In the genomic region with DNA sequence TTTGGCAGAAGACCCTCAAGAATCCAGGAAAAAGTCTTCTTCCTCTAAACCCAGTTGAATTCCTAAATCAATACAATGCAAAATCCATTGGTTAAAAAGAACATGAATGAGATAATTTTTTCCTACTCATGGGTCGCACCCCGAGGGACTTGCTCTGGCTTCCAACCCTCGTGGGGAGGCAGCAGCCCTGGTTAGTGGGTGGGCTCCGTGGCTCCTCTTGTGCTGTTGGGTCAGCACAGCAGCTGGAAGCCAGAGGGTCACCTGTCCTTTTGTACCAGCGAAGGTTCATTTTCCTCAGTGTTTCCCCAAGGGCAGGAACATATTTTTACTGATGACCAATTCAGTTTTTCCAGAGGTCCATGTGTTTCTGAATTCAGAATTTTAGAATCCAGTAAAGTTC, we compare ENCODE assay signal across 24 cellular contexts.
DNase-seq lines count a peak whose midpoint lies in the region; ATAC-seq and TF ChIP-seq lines count a peak whose summit lies in the region.
"Had no signal": no experiment of that assay in that cellular context is flagged by ENCODE, and none has a peak within 500 bp of the region (broad histone marks: within the 10 kb centered on the region; RNA-seq: fewer than 3 reads in every experiment).

No MANE protein-coding gene starts in this region.

- no peaks in the 10 kb centered on the region for H3K79me2 ChIP-seq in osteoblast (ENCODE audit: insufficient read depth, low read length)

- H3K27ac ChIP-seq in left ventricle myocardium inferior (replicated peaks) = no peak overlapping the region
- H3K27ac ChIP-seq in osteoblast (ENCODE audit: low read depth, low read length) = no peak overlapping the region
- no peak overlapping the region for H3K27ac ChIP-seq in testis
- H3K27ac ChIP-seq: BLaER1 had no signal

- DNase-seq in left ventricle myocardium superior (peak; percentile 43), left ventricle myocardium inferior (no peak), osteoblast (ENCODE audit: insufficient read length, low spot score, missing footprints) (peak; percentile 10), testis (peak; percentile 48), NCI-H526 (lab: John Stamatoyannopoulos, UW) (no peak), foreskin fibroblast (no peak)
- DNase-seq: 8988T; ACHN; BE2C; C1 segment of cervical spinal cord; CD4-positive, alpha-beta memory T cell; CD4-positive, CD25-positive, alpha-beta regulatory T cell; CD8-positive, alpha-beta memory T cell; COR-L47; DMS 273 treated with DMSO at 0.1 percent for 48 hours; DMS153; DMS53; DMS79; DND-41; EL; GDM1 had no signal

- TF ChIP-seq CTCF in left ventricle myocardium inferior (IDR thresholded peaks at IDR 0.05; ENCODE audit: borderline replicate concordance) = no peak
- TF ChIP-seq CTCF in osteoblast (IDR thresholded peaks at IDR 0.05; ENCODE audit: extremely low read depth, low read depth, low read length) = no peak
- no peak for TF ChIP-seq CTCF in testis (IDR thresholded peaks at IDR 0.05)
- no peak for TF ChIP-seq CTCF in foreskin fibroblast (IDR thresholded peaks at IDR 0.05; ENCODE audit: low read depth, low read length)

- H4K20me1 ChIP-seq in osteoblast (ENCODE audit: insufficient read depth, low read length) = no peaks in the 10 kb centered on the region
- H4K20me1 ChIP-seq: BLaER1 had no signal

- 47 to 59% methylated on average over 5 of the region's 5 CpGs for WGBS in testis, 2 donors

- H2AFZ ChIP-seq in osteoblast (ENCODE audit: low read length) = no peak overlapping the region

- intact Hi-C loops in left ventricle myocardium superior (cut with micrococcal nuclease) = loop anchor here (5.0 kb wide), 1 partner anchor 148 kb away; no protein-coding TSS in a partner anchor
- intact Hi-C loops in left ventricle myocardium inferior (cut with micrococcal nuclease) = no loop called here
- intact Hi-C loops in testis (cut with DNase I; ENCODE audit: low total_unique reads) = no loop called here

- peaks cover 37% of the 10 kb centered on the region for H3K4me1 ChIP-seq in left ventricle myocardium inferior
- no peaks in the 10 kb centered on the region for H3K4me1 ChIP-seq in osteoblast (ENCODE audit: insufficient read depth, low read length)
- H3K4me1 ChIP-seq in testis = peaks cover 29% of the 10 kb centered on the region
- H3K4me1 ChIP-seq: BE2C, BLaER1 had no signal

- H3K9me3 ChIP-seq in left ventricle myocardium inferior (replicated peaks) = peaks cover 27% of the 10 kb centered on the region
- H3K9me3 ChIP-seq in osteoblast (ENCODE audit: low read depth, low read length) = no peaks in the 10 kb centered on the region
- no peaks in the 10 kb centered on the region for H3K9me3 ChIP-seq in testis
- H3K9me3 ChIP-seq: BE2C had no signal

- ATAC-seq in left ventricle myocardium superior = no peak
- no peak for ATAC-seq in HG02852 (IDR thresholded peaks at IDR 0.05; ENCODE audit: unreplicated experiment)
- ATAC-seq: GM12878 had no signal

- H3K4me3 ChIP-seq in left ventricle myocardium inferior = no peak overlapping the region
- no peak overlapping the region for H3K4me3 ChIP-seq in osteoblast (ENCODE audit: insufficient read depth, low read length)
- no peak overlapping the region for H3K4me3 ChIP-seq in testis
- H3K4me3 ChIP-seq in foreskin fibroblast (ENCODE audit: low read depth in 1 of 2, low read length in 2 of 2) = no peak overlapping the region
- H3K4me3 ChIP-seq: BLaER1, GM12878 had no signal

- H3K36me3 ChIP-seq in left ventricle myocardium inferior (no peaks in the 10 kb centered on the region), osteoblast (ENCODE audit: insufficient read depth, low read length) (no peaks in the 10 kb centered on the region), testis (ENCODE audit: low read depth, missing control alignments) (no peaks in the 10 kb centered on the region)
- H3K36me3 ChIP-seq: BE2C, BLaER1 had no signal

- TF ChIP-seq POLR2A in testis (IDR thresholded peaks at IDR 0.05) = no peak

- H3K27me3 ChIP-seq in left ventricle myocardium inferior (ENCODE audit: low read depth) = no peaks in the 10 kb centered on the region
- no peaks in the 10 kb centered on the region for H3K27me3 ChIP-seq in osteoblast (ENCODE audit: insufficient read depth, low read length)
- no peaks in the 10 kb centered on the region for H3K27me3 ChIP-seq in testis
- H3K27me3 ChIP-seq: BE2C, BLaER1 had no signal

- no peak overlapping the region for H3K4me2 ChIP-seq in osteoblast (ENCODE audit: insufficient read depth, low read length)
- H3K4me2 ChIP-seq: BLaER1 had no signal

Comparison
In these comparisons a context has a peak if more than half of its experiments do, and no peak if none do; other contexts are left out.
1. DNase-seq: peak in left ventricle myocardium superior (single experiment), osteoblast (single experiment) and testis (single experiment); none in left ventricle myocardium inferior (single experiment), NCI-H526 (0 of 2) and foreskin fibroblast (0 of 2).